ENCODE assay signal across 1 cellular context in the genomic region with DNA sequence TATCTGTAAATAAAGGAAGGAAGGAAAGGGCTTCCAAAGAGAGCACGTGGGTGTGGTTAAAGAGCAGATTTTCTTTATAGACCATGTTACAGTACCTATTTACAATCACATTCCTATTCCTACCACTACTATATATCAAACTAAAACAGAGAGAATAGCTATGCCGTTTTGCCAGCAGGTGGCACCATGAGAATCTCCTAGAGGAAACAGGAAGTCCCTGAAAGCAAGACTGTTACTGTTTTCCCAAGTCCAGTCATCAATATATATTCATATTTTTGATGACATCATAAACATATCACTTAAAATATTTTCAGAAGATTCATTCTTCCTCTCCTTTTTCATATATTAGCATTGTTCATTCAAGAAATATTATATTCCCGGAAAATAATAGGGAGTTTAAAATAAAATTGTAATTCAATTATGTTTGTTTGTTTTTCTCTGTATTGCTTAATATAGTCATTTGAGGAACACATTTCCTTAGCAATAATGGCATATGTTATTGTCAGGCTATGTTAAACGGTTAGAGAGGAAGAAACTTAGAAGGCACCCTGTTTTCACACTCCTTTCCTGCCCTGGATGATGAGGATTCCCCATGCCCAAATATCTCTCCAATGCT.
TF ChIP-seq lines count a peak whose summit lies in the region.

No MANE protein-coding gene starts in this region.

TF ChIP-seq in HepG2, 621 proteins besides CTCF, POLR2A, EP300 and RAD21 (continued from another document):
- TF ChIP-seq, protein P1, sequence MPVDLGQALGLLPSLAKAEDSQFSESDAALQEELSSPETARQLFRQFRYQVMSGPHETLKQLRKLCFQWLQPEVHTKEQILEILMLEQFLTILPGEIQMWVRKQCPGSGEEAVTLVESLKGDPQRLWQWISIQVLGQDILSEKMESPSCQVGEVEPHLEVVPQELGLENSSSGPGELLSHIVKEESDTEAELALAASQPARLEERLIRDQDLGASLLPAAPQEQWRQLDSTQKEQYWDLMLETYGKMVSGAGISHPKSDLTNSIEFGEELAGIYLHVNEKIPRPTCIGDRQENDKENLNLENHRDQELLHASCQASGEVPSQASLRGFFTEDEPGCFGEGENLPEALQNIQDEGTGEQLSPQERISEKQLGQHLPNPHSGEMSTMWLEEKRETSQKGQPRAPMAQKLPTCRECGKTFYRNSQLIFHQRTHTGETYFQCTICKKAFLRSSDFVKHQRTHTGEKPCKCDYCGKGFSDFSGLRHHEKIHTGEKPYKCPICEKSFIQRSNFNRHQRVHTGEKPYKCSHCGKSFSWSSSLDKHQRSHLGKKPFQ (CRISPR knock-in tag; IDR thresholded peaks at IDR 0.05; ENCODE audit: insufficient replicate concordance), result no peak
- TF ChIP-seq STAG1 (CRISPR knock-in tag; IDR thresholded peaks at IDR 0.05) (peak; percentile 65), TEAD2 (CRISPR knock-in tag; IDR thresholded peaks at IDR 0.05) (no peak), ELF1 (CRISPR knock-in tag; IDR thresholded peaks at IDR 0.05) (peak; percentile 70; the same call in 1 of the 2 replicates), ZNF225 (CRISPR knock-in tag; IDR thresholded peaks at IDR 0.05) (no peak)
TF ChIP-seq in HepG2: peak in this region for 10.
